In genomic region chr17:63162406-63163157, GRCh38 we compare ENCODE assay signal across 16 cellular contexts.
DNase-seq lines count a peak whose midpoint lies in the region; ATAC-seq, FAIRE-seq and TF ChIP-seq lines count a peak whose summit lies in the region.
"Had no signal": no experiment of that assay in that cellular context is flagged by ENCODE, and none has a peak within 500 bp of the region (broad histone marks: within the 10 kb centered on the region; RNA-seq: fewer than 3 reads in every experiment).

No MANE protein-coding gene starts in this region.

- H3K36me3 ChIP-seq in K562 (ENCODE audit: control insufficient read depth, insufficient read depth, low read length) (no peaks in the 10 kb centered on the region), HepG2 (replicated peaks in 1 of 2; ENCODE audit: control insufficient read depth in 1 of 2, insufficient read depth in 2 of 2, low read length in 2 of 2) (no peaks in the 10 kb centered on the region)
- H3K36me3 ChIP-seq: HAP-1 had no signal

- no peak for TF ChIP-seq CTCF in D721Med (IDR thresholded peaks at IDR 0.05; ENCODE audit: insufficient read depth, missing control alignments)
- TF ChIP-seq CTCF in K562 (IDR thresholded peaks at IDR 0.05 in 2 of 3, conservative IDR thresholded peaks at IDR 0.05 in 1 of 3; ENCODE audit: insufficient read depth in 2 of 3, low read depth in 1 of 3, low read length in 3 of 3) = no peak
- no peak for TF ChIP-seq CTCF in HepG2 (CRISPR knock-in tag; IDR thresholded peaks at IDR 0.05)

- H3K27ac ChIP-seq in K562 (ENCODE audit: extremely low read depth, low read depth, low read length) = no peak overlapping the region
- H3K27ac ChIP-seq in HepG2 (ENCODE audit: extremely low read length, insufficient read depth, low read length) = no peak overlapping the region

- 2% methylated on average over 5 of the region's 5 CpGs for WGBS in K562 (ENCODE audit: insufficient coverage, low coverage, missing lambda C conversion rate)
- 10% methylated on average over 5 of the region's 5 CpGs for WGBS in HepG2 (ENCODE audit: low lambda C conversion rate)

- H3K79me2 ChIP-seq in K562 (ENCODE audit: control insufficient read depth, insufficient read depth, low read length) = no peaks in the 10 kb centered on the region
- no peaks in the 10 kb centered on the region for H3K79me2 ChIP-seq in HepG2 (ENCODE audit: insufficient read depth, low read length)

- FAIRE-seq in D721Med (lab: Jason Lieb, UNC) = peak; percentile 88
- peak; percentile 6 for FAIRE-seq in K562 (lab: Jason Lieb, UNC)
- no peak for FAIRE-seq in HepG2 (lab: Jason Lieb, UNC)
- FAIRE-seq: A204.1, GM19239 had no signal

- TF ChIP-seq POLR2A in K562 (conservative IDR thresholded peaks at IDR 0.05) (no peak), HepG2 (IDR thresholded peaks at IDR 0.05; ENCODE audit: insufficient read depth in 1 of 2, low read depth in 2 of 2, low read length in 2 of 2) (no peak)

- POLR2A ChIA-PET in K562 (lab: Yijun Ruan, JAX) (interaction anchor here (0.9 kb wide), 1 partner anchor 25 kb away, joined by 3 read pairs; no protein-coding TSS in a partner anchor), HepG2 (lab: Yijun Ruan, JAX) (no interaction called here)

- H3K4me1 ChIP-seq in K562 (replicated peaks in 1 of 2; ENCODE audit: control insufficient read depth in 2 of 2, insufficient read depth in 2 of 2, low read length in 2 of 2) (no peaks in the 10 kb centered on the region), HepG2 (ENCODE audit: insufficient read depth, low read length) (no peaks in the 10 kb centered on the region)

- H3K4me3 ChIP-seq in K562 (no peak overlapping the region), HepG2 (replicated peaks in 1 of 3; ENCODE audit: insufficient read depth in 1 of 3, low read depth in 2 of 3, low read length in 3 of 3) (no peak overlapping the region)
- H3K4me3 ChIP-seq: HAP-1 had no signal

- TF ChIP-seq RAD21 in K562 (CRISPR knock-in tag; conservative IDR thresholded peaks at IDR 0.05 in 1 of 2, IDR thresholded peaks at IDR 0.05 in 1 of 2) (no peak), HepG2 (CRISPR knock-in tag; IDR thresholded peaks at IDR 0.05) (no peak)

- intact Hi-C loops in K562 (cut with micrococcal nuclease) (no loop called here), HepG2 (cut with micrococcal nuclease; ENCODE audit: unreplicated experiment) (no loop called here)

- H3K9ac ChIP-seq in K562 (ENCODE audit: insufficient read depth in 1 of 2, low read depth in 2 of 2, low read length in 2 of 2) (no peak overlapping the region), HepG2 (ENCODE audit: insufficient read depth, low read depth, low read length) (no peak overlapping the region)

- no peaks in the 10 kb centered on the region for H4K20me1 ChIP-seq in K562 (replicated peaks; ENCODE audit: control insufficient read depth, insufficient read depth, low read length)
- no peaks in the 10 kb centered on the region for H4K20me1 ChIP-seq in HepG2 (ENCODE audit: insufficient read depth, low read length)

- BruUV-seq in K562 (replicated peaks; lab: Mats Ljungman, UMichigan) = no TSS peak
- no TSS peak for BruUV-seq in HepG2 (replicated peaks; lab: Mats Ljungman, UMichigan)

- no peaks in the 10 kb centered on the region for H3K9me1 ChIP-seq in K562 (ENCODE audit: control insufficient read depth, insufficient read depth, low read length)

- no peaks in the 10 kb centered on the region; a peak in 1 of 5 replicates for H3K27me3 ChIP-seq in K562 (ENCODE audit: control insufficient read depth in 2 of 2, insufficient read depth in 2 of 2, low read length in 2 of 2)
- H3K27me3 ChIP-seq in HepG2 (ENCODE audit: control insufficient read depth in 1 of 2, insufficient read depth in 2 of 2, low read length in 2 of 2) = no peaks in the 10 kb centered on the region

- DNase-seq in D721Med (ENCODE audit: insufficient read length, low spot score) (no peak), NCI-H82 (lab: John Stamatoyannopoulos, UW) (peak; percentile 86), K562 (ENCODE audit: extremely low read depth in 1 of 4, low spot score in 3 of 4) (no peak), lung microvascular endothelial cell (ENCODE audit: low read depth in 2 of 2) (peak; percentile 7 to 55), HepG2 (ENCODE audit: low spot score) (no peak), SK-N-DZ (ENCODE audit: low spot score) (no peak)
- no peak for DNase-seq in stimulated activated naive CD4-positive, alpha-beta T cell (lab: John Stamatoyannopoulos, UW)
- DNase-seq in stimulated activated CD4-positive, alpha-beta T cell treated with anti-CD3 and anti-CD28 coated beads, Interleukin-2, amount 100 ng/mL, for 48 hours = no peak
- DNase-seq: C1 segment of cervical spinal cord; CD4-positive, alpha-beta T cell; DND-41; GDM1; GOT3 had no signal

- in situ Hi-C loops in K562 (cut with MboI) (no loop called here), HepG2 (cut with HindIII; ENCODE audit: extremely low pct_ligation_motif_present, low pct_unique_long_range_greater_than_20kb) (no loop called here)

- H3K4me2 ChIP-seq in K562 (ENCODE audit: insufficient read depth, low read length) (no peak overlapping the region), HepG2 (ENCODE audit: low read depth, low read length) (no peak overlapping the region)

- no peak overlapping the region for H2AFZ ChIP-seq in K562 (ENCODE audit: low read depth, low read length)
- H2AFZ ChIP-seq in HepG2 (ENCODE audit: low read length) = no peak overlapping the region

- CTCF ChIA-PET in K562 (lab: Yijun Ruan, JAX; ENCODE audit: low intra/inter-chr PET ratio) = no interaction called here
- CTCF ChIA-PET in HepG2 (lab: Yijun Ruan, JAX; ENCODE audit: low intra/inter-chr PET ratio, low total read pairs) = no interaction called here

- H3K9me3 ChIP-seq in K562 (replicated peaks; ENCODE audit: control insufficient read depth, insufficient read depth, low read depth, low read length) = no peaks in the 10 kb centered on the region
- H3K9me3 ChIP-seq in HepG2 (ENCODE audit: low read length) = no peaks in the 10 kb centered on the region
- H3K9me3 ChIP-seq: HAP-1 had no signal

- TF ChIP-seq EP300 in K562 (IDR thresholded peaks at IDR 0.05; ENCODE audit: low read length) = peak; percentile 26; the same call in 1 of the 2 replicates
- TF ChIP-seq EP300 in HepG2 (IDR thresholded peaks at IDR 0.05; ENCODE audit: low read depth in 2 of 2, low read length in 2 of 2) = no peak
- TF ChIP-seq EP300 in HepG2 (CRISPR knock-in tag; IDR thresholded peaks at IDR 0.05; ENCODE audit: borderline replicate concordance) = no peak

- no peak for ATAC-seq in K562
- ATAC-seq in HepG2 = no peak

TF ChIP-seq in K562, 482 proteins besides CTCF, POLR2A, EP300 and RAD21 (continues in another document):
- TF ChIP-seq ZNF140 (CRISPR knock-in tag; IDR thresholded peaks at IDR 0.05) (no peak), CHD1 (IDR thresholded peaks at IDR 0.05; ENCODE audit: low read length) (no peak), ATF4 (CRISPR knock-in tag; IDR thresholded peaks at IDR 0.05) (no peak), PHF21A (IDR thresholded peaks at IDR 0.05; ENCODE audit: borderline replicate concordance, low read depth) (no peak), SP2 (IDR thresholded peaks at IDR 0.05; ENCODE audit: extremely low read depth, low read depth, low read length, poor library complexity, severe bottlenecking) (no peak), HMBOX1 (IDR thresholded peaks at IDR 0.05) (peak; percentile 63; the same call in 1 of the 2 replicates), HNRNPK (IDR thresholded peaks at IDR 0.05; ENCODE audit: low read depth, low read length, poor library complexity, severe bottlenecking) (no peak), ZEB2 (IDR thresholded peaks at IDR 0.05) (peak; percentile 86)

TF ChIP-seq in HepG2, 621 proteins besides CTCF, POLR2A, EP300 and RAD21 (continues in another document):
- TF ChIP-seq RXRB (CRISPR knock-in tag; IDR thresholded peaks at IDR 0.05; ENCODE audit: borderline replicate concordance) (no peak), NR2F2 (IDR thresholded peaks at IDR 0.05; ENCODE audit: borderline replicate concordance, low read depth) (no peak), ATM (IDR thresholded peaks at IDR 0.05; ENCODE audit: borderline replicate concordance) (no peak), ZFX (CRISPR knock-in tag; IDR thresholded peaks at IDR 0.05; ENCODE audit: low read depth) (no peak), MTERF4 (CRISPR knock-in tag; IDR thresholded peaks at IDR 0.05) (no peak), TAF1 (CRISPR knock-in tag; IDR thresholded peaks at IDR 0.05) (no peak), FOXO1 (CRISPR knock-in tag; IDR thresholded peaks at IDR 0.05) (no peak), NR0B2 (CRISPR knock-in tag; IDR thresholded peaks at IDR 0.05) (no peak), ZNF546 (CRISPR knock-in tag; conservative IDR thresholded peaks at IDR 0.05) (no peak), ZNF816 (CRISPR knock-in tag; IDR thresholded peaks at IDR 0.05; ENCODE audit: borderline replicate concordance) (no peak), ZNF639 (CRISPR knock-in tag; conservative IDR thresholded peaks at IDR 0.05) (no peak)

Comparison
In these comparisons a context has a peak if more than half of its experiments do, and no peak if none do; other contexts are left out.
1. DNase-seq: peak in NCI-H82 (single experiment) and lung microvascular endothelial cell (2 of 2); none in D721Med (single experiment), K562 (0 of 4), HepG2 (single experiment), stimulated activated naive CD4-positive, alpha-beta T cell (0 of 6), stimulated activated CD4-positive, alpha-beta T cell treated with anti-CD3 and anti-CD28 coated beads, Interleukin-2, amount 100 ng/mL, for 48 hours (0 of 2) and SK-N-DZ (single experiment).